ENCODE assay signal across 8 cellular contexts in genomic region chr5:151157426-151158286, GRCh38. TPM values are rescaled to one million over a fixed set of nuclear protein-coding genes. Genes with fewer than 3 reads are reported as not detected.
DNase-seq lines count a peak whose midpoint lies in the region; ATAC-seq and TF ChIP-seq lines count a peak whose summit lies in the region.

ANXA6 (minus strand) TSS chr5:151157779; CDS start chr5:151147901, 9,878 bp downstream.

- TF ChIP-seq RAD21 in IMR-90 (IDR thresholded peaks at IDR 0.05; ENCODE audit: low read length): no peak

- peak; percentile 54 for TF ChIP-seq POLR2A in IMR-90 (IDR thresholded peaks at IDR 0.05; ENCODE audit: low read depth, low read length)
- TF ChIP-seq POLR2A in ovary (IDR thresholded peaks at IDR 0.05): peak; percentile 34

- no peaks in the 10 kb centered on the region for H3K27me3 ChIP-seq in IMR-90 (ENCODE audit: control insufficient read depth, insufficient read depth, low read length)
- no peaks in the 10 kb centered on the region for H3K27me3 ChIP-seq in cardiac muscle cell
- H3K27me3 ChIP-seq in ovary: no peaks in the 10 kb centered on the region
- H3K27me3 ChIP-seq in upper lobe of right lung: no peaks in the 10 kb centered on the region

- H3K4me2 ChIP-seq in IMR-90 (ENCODE audit: low read depth, low read length): peak within 1 kb of the TSS; percentile 89

- H2BK20ac ChIP-seq in IMR-90 (ENCODE audit: low read depth, low read length): peak within 1 kb of the TSS; percentile 45; the same call in 1 of the 2 replicates

- H4K5ac ChIP-seq in IMR-90 (ENCODE audit: low read depth, low read length): peak within 1 kb of the TSS; percentile 68

- H2BK5ac ChIP-seq in IMR-90 (ENCODE audit: low read depth, low read length, poor library complexity, severe bottlenecking): peak within 1 kb of the TSS; percentile 78

- peak within 1 kb of the TSS; percentile 98 for H3K14ac ChIP-seq in IMR-90 (replicated peaks; ENCODE audit: low read depth, low read length)

- peaks cover 14% of the 10 kb centered on the region for H3K4me1 ChIP-seq in IMR-90 (ENCODE audit: control insufficient read depth, insufficient read depth, low read length)
- peaks cover 57% of the 10 kb centered on the region for H3K4me1 ChIP-seq in cardiac muscle cell (ENCODE audit: low read depth)
- H3K4me1 ChIP-seq in ovary (ENCODE audit: insufficient read depth): peaks cover 11% of the 10 kb centered on the region
- H3K4me1 ChIP-seq in upper lobe of right lung: peaks cover 44% of the 10 kb centered on the region

- TF ChIP-seq CTCF in IMR-90 (conservative IDR thresholded peaks at IDR 0.05; ENCODE audit: low read depth, low read length): no peak
- no peak for TF ChIP-seq CTCF in cardiac muscle cell (IDR thresholded peaks at IDR 0.05; ENCODE audit: low read depth, low read length)
- no peak for TF ChIP-seq CTCF in ovary (IDR thresholded peaks at IDR 0.05)
- TF ChIP-seq CTCF in upper lobe of right lung (IDR thresholded peaks at IDR 0.05): no peak

- peak; percentile 84 for DNase-seq in DMS53 (lab: John Stamatoyannopoulos, UW)
- peak; percentile 73 for DNase-seq in IMR-90
- DNase-seq in cardiac muscle cell (ENCODE audit: low read depth in 1 of 2, low spot score in 1 of 2): peak; percentile 87 to 93
- DNase-seq in ovary: peak; percentile 81 to 89 (median 85)
- DNase-seq in upper lobe of right lung: peak; percentile 92

- H3K79me1 ChIP-seq in IMR-90 (ENCODE audit: low read depth in 1 of 2, low read length in 2 of 2): peaks cover under 1 to 40% of the 10 kb centered on the region in 2 experiments; a peak in 3 of 4 replicates

- H3K4me3 ChIP-seq in IMR-90 (ENCODE audit: insufficient read depth, low read depth, low read length) (peak within 1 kb of the TSS; percentile 79), cardiac muscle cell (peak within 1 kb of the TSS; percentile 86), ovary (peak within 1 kb of the TSS; percentile 76), upper lobe of right lung (peak within 1 kb of the TSS; percentile 71)

- H3K18ac ChIP-seq in IMR-90 (ENCODE audit: low read depth, low read length): peak within 1 kb of the TSS; percentile 75

- H3K4ac ChIP-seq in IMR-90 (ENCODE audit: low read depth, low read length): peak within 1 kb of the TSS; percentile 98

- CTCF ChIA-PET in IMR-90 (lab: Yijun Ruan, JAX): interaction anchor here (1.3 kb wide), 1 partner anchor 43 kb away, joined by 5 read pairs; no protein-coding TSS in a partner anchor

- TF ChIP-seq EP300 in ovary (IDR thresholded peaks at IDR 0.05): no peak

- peaks cover 37% of the 10 kb centered on the region for H4K20me1 ChIP-seq in IMR-90 (ENCODE audit: insufficient read depth, low read length)

- peak within 1 kb of the TSS; percentile 92 for H3K23ac ChIP-seq in IMR-90 (ENCODE audit: low read depth, low read length)

- H2AK9ac ChIP-seq in IMR-90 (replicated peaks; ENCODE audit: low read depth, low read length, poor library complexity): peak within 1 kb of the TSS; percentile 98

- ATAC-seq in GM21526 (IDR thresholded peaks at IDR 0.05; ENCODE audit: low FRiP score, unreplicated experiment) (peak; percentile 50), IMR-90 (ENCODE audit: low read depth) (peak; percentile 93), SK-N-SH treated with all-trans-retinoic acid at 6 μM for 48 hours (peak; percentile 99), upper lobe of right lung (peak; percentile 99)

- peak within 1 kb of the TSS; percentile 96 for H2AFZ ChIP-seq in IMR-90 (replicated peaks; ENCODE audit: low read length, poor library complexity)

- BruUV-seq in IMR-90 (replicated peaks; lab: Mats Ljungman, UMichigan): no TSS peak

- peak within 1 kb of the TSS; percentile 83 for H3K9ac ChIP-seq in IMR-90 (ENCODE audit: low read depth, low read length)

- peak within 1 kb of the TSS; percentile 95 for H3K27ac ChIP-seq in IMR-90 (ENCODE audit: insufficient read depth, low read length)
- no peak within 1 kb of the TSS for H3K27ac ChIP-seq in adipose tissue (ENCODE audit: low read depth, low read length)
- peak within 1 kb of the TSS; percentile 93 for H3K27ac ChIP-seq in cardiac muscle cell
- peak within 1 kb of the TSS; percentile 81 to 92 for H3K27ac ChIP-seq in ovary
- peak within 1 kb of the TSS; percentile 82 for H3K27ac ChIP-seq in upper lobe of right lung

- H3K36me3 ChIP-seq in IMR-90 (ENCODE audit: control insufficient read depth, insufficient read depth, low read length): peaks cover 7% of the 10 kb centered on the region
- H3K36me3 ChIP-seq in cardiac muscle cell: no peaks in the 10 kb centered on the region
- no peaks in the 10 kb centered on the region for H3K36me3 ChIP-seq in ovary
- no peaks in the 10 kb centered on the region for H3K36me3 ChIP-seq in upper lobe of right lung

- H2AK5ac ChIP-seq in IMR-90 (ENCODE audit: low read depth, low read length): peak within 1 kb of the TSS; percentile 97

- intact Hi-C loops in IMR-90 (cut with micrococcal nuclease) (loop anchor here (2.0 kb wide), 1 partner anchor 31 kb away; no protein-coding TSS in a partner anchor), ovary (cut with DNase I) (no loop called here), upper lobe of right lung (cut with DNase I) (no loop called here)

- in situ Hi-C loops in IMR-90 (cut with MboI; ENCODE audit: low sequenced_read_pairs): no loop called here

- H3K9me3 ChIP-seq in IMR-90 (ENCODE audit: control insufficient read depth, insufficient read depth, low read length): no peaks in the 10 kb centered on the region
- H3K9me3 ChIP-seq in cardiac muscle cell (ENCODE audit: low read depth): no peaks in the 10 kb centered on the region
- H3K9me3 ChIP-seq in ovary: no peaks in the 10 kb centered on the region
- no peaks in the 10 kb centered on the region for H3K9me3 ChIP-seq in upper lobe of right lung

- peak within 1 kb of the TSS; percentile 64; the same call in 2 of the 3 replicates for H2BK15ac ChIP-seq in IMR-90 (ENCODE audit: low read depth, low read length)

- WGBS in IMR-90 (ENCODE audit: extremely low coverage in 2 of 2, insufficient read length in 1 of 2), 2 experiments: 1% methylated on average over 29 of the region's 60 CpGs; no CpG with 5 or more reads in 1 of the 2 experiments
- WGBS in adipose tissue, 3 donors: 1% methylated on average over 59 to 60 of the region's 60 CpGs
- 0 to 1% (median 0%) methylated on average over 41 to 60 of the region's 60 CpGs for WGBS in ovary, 3 donors

- POLR2A ChIA-PET in IMR-90 (lab: Charles Lee; ENCODE audit: unreplicated experiment): interaction anchor here (0.6 to 1.2 kb wide), 4 partner anchors 10 to 152 kb away, joined by 3 to 8 read pairs (median 4); no protein-coding TSS in a partner anchor

- peak within 1 kb of the TSS; percentile 89 to 92 for H4K8ac ChIP-seq in IMR-90 (ENCODE audit: low read depth in 2 of 2, low read length in 2 of 2)

- dilution Hi-C loops in IMR-90 (cut with HindIII; ENCODE audit: low sequenced_read_pairs, unreplicated experiment): no loop called here

- H4K91ac ChIP-seq in IMR-90 (ENCODE audit: insufficient read depth, low read depth, low read length): peak within 1 kb of the TSS; percentile 98

- H3K9me1 ChIP-seq in IMR-90 (ENCODE audit: insufficient read depth, low read length): peaks cover 8% of the 10 kb centered on the region; the same call in 1 of the 2 replicates

- H3K56ac ChIP-seq in IMR-90 (ENCODE audit: extremely low read depth, insufficient read depth, low read length): peak within 1 kb of the TSS; percentile 96

- peak within 1 kb of the TSS; percentile 70 for H2BK120ac ChIP-seq in IMR-90 (ENCODE audit: low read depth, low read length)

TF ChIP-seq in IMR-90, 13 proteins besides CTCF, POLR2A, EP300 and RAD21 (continues in another document):
- TF ChIP-seq MAZ (IDR thresholded peaks at IDR 0.05; ENCODE audit: borderline replicate concordance, low read depth, low read length) (peak; percentile 89; the same call in 1 of the 2 replicates), MXI1 (IDR thresholded peaks at IDR 0.05; ENCODE audit: borderline replicate concordance, low read depth, low read length) (peak; percentile 90)
- TF ChIP-seq, protein P1, sequence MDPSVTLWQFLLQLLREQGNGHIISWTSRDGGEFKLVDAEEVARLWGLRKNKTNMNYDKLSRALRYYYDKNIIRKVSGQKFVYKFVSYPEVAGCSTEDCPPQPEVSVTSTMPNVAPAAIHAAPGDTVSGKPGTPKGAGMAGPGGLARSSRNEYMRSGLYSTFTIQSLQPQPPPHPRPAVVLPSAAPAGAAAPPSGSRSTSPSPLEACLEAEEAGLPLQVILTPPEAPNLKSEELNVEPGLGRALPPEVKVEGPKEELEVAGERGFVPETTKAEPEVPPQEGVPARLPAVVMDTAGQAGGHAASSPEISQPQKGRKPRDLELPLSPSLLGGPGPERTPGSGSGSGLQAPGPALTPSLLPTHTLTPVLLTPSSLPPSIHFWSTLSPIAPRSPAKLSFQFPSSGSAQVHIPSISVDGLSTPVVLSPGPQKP (IDR thresholded peaks at IDR 0.05; ENCODE audit: borderline replicate concordance, low read depth, low read length): no peak

TF ChIP-seq in SK-N-SH treated with all-trans-retinoic acid at 6 μM for 48 hours, 23 proteins besides CTCF, POLR2A, EP300 and RAD21 (continues in another document):
- TF ChIP-seq ARNTL (CRISPR knock-in tag; IDR thresholded peaks at IDR 0.05; ENCODE audit: borderline replicate concordance, low read depth) (no peak), CREB5 (CRISPR knock-in tag; IDR thresholded peaks at IDR 0.05; ENCODE audit: low read depth) (no peak)

RNA-seq across cellular contexts. Expression of gene ANXA6, which starts in this region (rescaled TPM):
- 610 and 633 TPM in 2 replicates for total RNA-seq in IMR-90 (2012; rRNA removed)
- polyA plus RNA-seq in IMR-90 (2012; rRNA removed): 346 and 355 TPM in 2 replicates
- polyA plus RNA-seq in IMR-90 (2012; cell fraction: cytosol; rRNA removed): 237 and 242 TPM in 2 replicates
- polyA plus RNA-seq in IMR-90 (2012; cell fraction: nucleus; rRNA removed; ENCODE audit: low replicate concordance): 152 and 159 TPM in 2 replicates
- 100 to 1,000 TPM in 2 of 3 donors, 10 to 100 TPM in 1; 70.1 to 454 (median 256) TPM for polyA plus RNA-seq in adipose tissue
- 628 and 658 TPM in 2 replicates for total RNA-seq in cardiac muscle cell
- 404 and 448 TPM in 2 replicates for polyA plus RNA-seq in cardiac muscle cell
- 100 to 1,000 TPM; 117 to 346 (median 225) TPM for total RNA-seq in ovary
- 100 to 1,000 TPM; 183 to 541 TPM for polyA plus RNA-seq in ovary
- 143 TPM for total RNA-seq in upper lobe of right lung
